ENCODE assay signal across 31 cellular contexts in genomic region chr11:69931994-69932910, GRCh38.
DNase-seq lines count a peak whose midpoint lies in the region; ATAC-seq and TF ChIP-seq lines count a peak whose summit lies in the region.
"Had no signal": no experiment of that assay in that cellular context is flagged by ENCODE, and none has a peak within 500 bp of the region (broad histone marks: within the 10 kb centered on the region; RNA-seq: fewer than 3 reads in every experiment).

No MANE protein-coding gene starts in this region.

- peaks cover 38% of the 10 kb centered on the region for H3K4me1 ChIP-seq in Caco-2
- H3K4me1 ChIP-seq in PC-9 (replicated peaks; ENCODE audit: insufficient read depth) = peaks cover 26% of the 10 kb centered on the region
- no peaks in the 10 kb centered on the region for H3K4me1 ChIP-seq in left lung
- H3K4me1 ChIP-seq in smooth muscle cell (ENCODE audit: low read depth) = peaks cover 11% of the 10 kb centered on the region
- no peaks in the 10 kb centered on the region for H3K4me1 ChIP-seq in testis
- H3K4me1 ChIP-seq: breast epithelium, Peyer's patch, suprapubic skin had no signal

- intact Hi-C loops in Caco-2 (cut with micrococcal nuclease; ENCODE audit: unreplicated experiment) (loop anchor here (1.0 kb wide), 2 partner anchors 13 to 34 kb away; no protein-coding TSS in a partner anchor), PC-9 (cut with micrococcal nuclease; ENCODE audit: unreplicated experiment) (no loop called here), left lung (cut with DNase I) (no loop called here), testis (cut with DNase I; ENCODE audit: low total_unique reads) (no loop called here)

- H3K27ac Mint-ChIP-seq in Caco-2 (ENCODE audit: unreplicated experiment) = peak overlapping the region; percentile 23
- H3K27ac Mint-ChIP-seq: activated CD8-positive, alpha-beta T cell treated with anti-CD3 and anti-CD28 coated beads, Interleukin-2, amount 10 ng/mL, durations not matched to agents 7 days and 5 days; CD4-positive, alpha-beta T cell; stimulated activated memory B cell treated with anti-CD40 and anti-IgM and Interleukin-4, amounts not matched to agents 10 μg/mL and 1 μg/mL and 100 μg/mL, for 72 hours; T-cell had no signal

- peak; percentile 59 to 72 for DNase-seq in Caco-2
- no peak for DNase-seq in PC-9
- peak; percentile 17 to 56 for DNase-seq in left lung
- DNase-seq in smooth muscle cell (lab: John Stamatoyannopoulos, UW; ENCODE audit: unreplicated experiment) = no peak
- no peak for DNase-seq in testis
- no peak for DNase-seq in NCI-H1092 (lab: John Stamatoyannopoulos, UW)
- DNase-seq: activated CD8-positive, alpha-beta T cell treated with anti-CD3 and anti-CD28 coated beads, Interleukin-2, amount 10 ng/mL, durations not matched to agents 7 days and 5 days; activated gamma-delta T cell treated with Interleukin-2 at 50 U/mL for 16 hours; activated T-cell treated with anti-CD3 and anti-CD28 coated beads for 4 hours; amniotic stem cell; CD4-positive, alpha-beta T cell; DMS 273 treated with DMSO at 0.1 percent for 48 hours; effector CD8-positive, alpha-beta T cell; erythroblast; foreskin fibroblast; Karpas-422; MV-4-11; NCI-H1694; NCI-H2171 treated with DMSO at 0.1 percent for 48 hours; NCI-H524 treated with DMSO at 0.1 percent for 48 hours; nucleus accumbens; Peyer's patch; stimulated activated CD4-positive, alpha-beta T cell treated with anti-CD3 and anti-CD28 coated beads, Interleukin-4, amount 100 ng/mL, for 1 hour; T-cell had no signal

- H3K9ac ChIP-seq in smooth muscle cell (ENCODE audit: low read depth) = no peak overlapping the region

- 0 out of 2 replicates have a peak overlapping the region, but pooled peaks have one; percentile 1 for H3K4me2 ChIP-seq in PC-9
- H3K4me2 ChIP-seq in smooth muscle cell = no peak overlapping the region

- H2AFZ ChIP-seq in PC-9 (no peak overlapping the region), smooth muscle cell (ENCODE audit: low read depth) (peak overlapping the region; percentile 26)

- H3K36me3 ChIP-seq in Caco-2 (ENCODE audit: control insufficient read depth, insufficient read depth, low read length) = no peaks in the 10 kb centered on the region
- no peaks in the 10 kb centered on the region for H3K36me3 ChIP-seq in PC-9 (ENCODE audit: low read depth)
- no peaks in the 10 kb centered on the region for H3K36me3 ChIP-seq in left lung
- H3K36me3 ChIP-seq in smooth muscle cell (ENCODE audit: low read depth) = no peaks in the 10 kb centered on the region
- no peaks in the 10 kb centered on the region for H3K36me3 ChIP-seq in testis (ENCODE audit: low read depth, missing control alignments)
- H3K36me3 ChIP-seq: breast epithelium, Peyer's patch, SJSA1, suprapubic skin had no signal

- BruUV-seq in Caco-2 (replicated peaks; lab: Mats Ljungman, UMichigan) (TSS peak; percentile 29), PC-9 (replicated peaks; lab: Mats Ljungman, UMichigan) (no TSS peak)

- CTCF ChIA-PET in Caco-2 (lab: Charles Lee) (interaction anchor here (0.9 to 1.4 kb wide), 5 partner anchors 13 to 24 kb away, joined by 3 to 5 read pairs (median 4); no protein-coding TSS in a partner anchor), PC-9 (lab: Charles Lee) (no interaction called here)

- WGBS in smooth muscle cell (ENCODE audit: low lambda C conversion rate) = 68% methylated on average over 11 of the region's 11 CpGs
- 88 to 89% methylated on average over 11 of the region's 11 CpGs for WGBS in testis, 2 donors

- no peak for ATAC-seq in left lung
- no peak for ATAC-seq in GM18519 (IDR thresholded peaks at IDR 0.05; ENCODE audit: low FRiP score, unreplicated experiment)
- ATAC-seq: activated CD4-positive, CD25-positive, alpha-beta regulatory T cell treated with anti-CD3 and anti-CD28 coated beads, Interleukin-2, amount 50 U/mL, for 24 hours; activated CD8-positive, alpha-beta T cell treated with anti-CD3 and anti-CD28 coated beads, Interleukin-2, amount 10 ng/mL, durations not matched to agents 7 days and 5 days; stimulated activated memory B cell treated with anti-CD40 and anti-IgM and Interleukin-4, amounts not matched to agents 10 μg/mL and 1 μg/mL and 100 μg/mL, for 72 hours; T-cell had no signal

- H3K27me3 Mint-ChIP-seq in Caco-2 (ENCODE audit: insufficient read depth, unreplicated experiment) = no peaks in the 10 kb centered on the region

- H3K4me3 ChIP-seq in Caco-2 (ENCODE audit: low read depth, low read length) (no peak overlapping the region), PC-9 (no peak overlapping the region), left lung (no peak overlapping the region), smooth muscle cell (no peak overlapping the region), testis (no peak overlapping the region)
- H3K4me3 ChIP-seq: breast epithelium, lung, Peyer's patch, SJSA1, suprapubic skin had no signal

- H3K4me3 Mint-ChIP-seq in Caco-2 (ENCODE audit: unreplicated experiment) = peak overlapping the region; percentile 5
- H3K4me3 Mint-ChIP-seq: activated CD8-positive, alpha-beta T cell treated with anti-CD3 and anti-CD28 coated beads, Interleukin-2, amount 10 ng/mL, durations not matched to agents 7 days and 5 days; CD4-positive, alpha-beta T cell; stimulated activated memory B cell treated with anti-CD40 and anti-IgM and Interleukin-4, amounts not matched to agents 10 μg/mL and 1 μg/mL and 100 μg/mL, for 72 hours; T-cell had no signal

- no peaks in the 10 kb centered on the region for H3K9me2 ChIP-seq in PC-9 (ENCODE audit: insufficient read depth)

- H3K9me3 ChIP-seq in Caco-2 (no peaks in the 10 kb centered on the region), PC-9 (ENCODE audit: insufficient read depth, low read depth) (peaks cover 7% of the 10 kb centered on the region), left lung (no peaks in the 10 kb centered on the region), smooth muscle cell (replicated peaks; ENCODE audit: low read depth) (no peaks in the 10 kb centered on the region), testis (no peaks in the 10 kb centered on the region)
- H3K9me3 ChIP-seq: Peyer's patch, suprapubic skin had no signal

- H4K20me1 ChIP-seq in PC-9 (ENCODE audit: insufficient read depth) (no peaks in the 10 kb centered on the region), smooth muscle cell (ENCODE audit: low read depth) (no peaks in the 10 kb centered on the region)

- TF ChIP-seq CTCF in Caco-2 (IDR thresholded peaks at IDR 0.05; ENCODE audit: insufficient read depth in 1 of 2, low read depth in 1 of 2, low read length in 1 of 2, severe bottlenecking in 1 of 2, unreplicated experiment in 1 of 2) = no peak
- TF ChIP-seq CTCF in PC-9 (conservative IDR thresholded peaks at IDR 0.05) = no peak
- no peak for TF ChIP-seq CTCF in left lung (IDR thresholded peaks at IDR 0.05)
- no peak for TF ChIP-seq CTCF in smooth muscle cell (IDR thresholded peaks at IDR 0.05; ENCODE audit: borderline replicate concordance, insufficient read depth, poor library complexity, severe bottlenecking)
- no peak for TF ChIP-seq CTCF in testis (IDR thresholded peaks at IDR 0.05)

- H3K4me1 Mint-ChIP-seq in Caco-2 (ENCODE audit: low read depth, unreplicated experiment) = peaks cover 41% of the 10 kb centered on the region
- H3K4me1 Mint-ChIP-seq: stimulated activated memory B cell treated with anti-CD40 and anti-IgM and Interleukin-4, amounts not matched to agents 10 μg/mL and 1 μg/mL and 100 μg/mL, for 72 hours; T-cell had no signal

- H3K79me2 ChIP-seq in PC-9 (ENCODE audit: low read depth) (no peaks in the 10 kb centered on the region), smooth muscle cell (ENCODE audit: low read depth) (no peaks in the 10 kb centered on the region)

- POLR2A ChIA-PET in Caco-2 (lab: Charles Lee) (interaction anchor here (0.5 to 0.6 kb wide), 2 partner anchors 257 to 271 kb away, joined by 3 to 4 read pairs; partner anchors contain the start of gene FADD), PC-9 (lab: Charles Lee; ENCODE audit: unreplicated experiment) (interaction anchor here (0.5 kb wide), 1 partner anchor 240 kb away, joined by 3 read pairs; no protein-coding TSS in a partner anchor)

- no peak overlapping the region for H3K27ac ChIP-seq in PC-9
- H3K27ac ChIP-seq in left lung = no peak overlapping the region
- peak overlapping the region; percentile 33 for H3K27ac ChIP-seq in smooth muscle cell (ENCODE audit: low read depth)
- no peak overlapping the region for H3K27ac ChIP-seq in testis
- H3K27ac ChIP-seq: breast epithelium, Peyer's patch, SJSA1, suprapubic skin had no signal

- TF ChIP-seq POLR2A in testis (IDR thresholded peaks at IDR 0.05) = no peak

- H3K36me3 Mint-ChIP-seq in Caco-2 (ENCODE audit: insufficient read depth, unreplicated experiment) = no peaks in the 10 kb centered on the region
- H3K36me3 Mint-ChIP-seq: stimulated activated memory B cell treated with anti-CD40 and anti-IgM and Interleukin-4, amounts not matched to agents 10 μg/mL and 1 μg/mL and 100 μg/mL, for 72 hours; T-cell had no signal

- peaks cover 11% of the 10 kb centered on the region for H3K9me3 Mint-ChIP-seq in Caco-2 (ENCODE audit: unreplicated experiment)

- peaks cover 14% of the 10 kb centered on the region; the same call in 1 of the 2 replicates for H3F3A ChIP-seq in PC-9 (ENCODE audit: insufficient read depth, low read depth)
- H3F3A ChIP-seq in smooth muscle cell (ENCODE audit: low read depth) = peaks cover 8% of the 10 kb centered on the region

- H3K27me3 ChIP-seq in Caco-2 (replicated peaks; ENCODE audit: control insufficient read depth, insufficient read depth, low read length) (no peaks in the 10 kb centered on the region), PC-9 (ENCODE audit: insufficient read depth, low read depth) (no peaks in the 10 kb centered on the region), left lung (peaks cover 0 to 45% of the 10 kb centered on the region in 2 donors), smooth muscle cell (ENCODE audit: low read depth) (no peaks in the 10 kb centered on the region), testis (no peaks in the 10 kb centered on the region)
- H3K27me3 ChIP-seq: Peyer's patch had no signal

Comparison
In these comparisons a context has a peak if more than half of its experiments do, and no peak if none do; other contexts are left out.
1. DNase-seq: peak in Caco-2 (2 of 2) and left lung (2 of 2); none in PC-9 (0 of 2), smooth muscle cell (single experiment), testis (single experiment) and NCI-H1092 (single experiment).